Comparison of ENCODE assay signal across 8 cellular contexts in the genomic region with DNA sequence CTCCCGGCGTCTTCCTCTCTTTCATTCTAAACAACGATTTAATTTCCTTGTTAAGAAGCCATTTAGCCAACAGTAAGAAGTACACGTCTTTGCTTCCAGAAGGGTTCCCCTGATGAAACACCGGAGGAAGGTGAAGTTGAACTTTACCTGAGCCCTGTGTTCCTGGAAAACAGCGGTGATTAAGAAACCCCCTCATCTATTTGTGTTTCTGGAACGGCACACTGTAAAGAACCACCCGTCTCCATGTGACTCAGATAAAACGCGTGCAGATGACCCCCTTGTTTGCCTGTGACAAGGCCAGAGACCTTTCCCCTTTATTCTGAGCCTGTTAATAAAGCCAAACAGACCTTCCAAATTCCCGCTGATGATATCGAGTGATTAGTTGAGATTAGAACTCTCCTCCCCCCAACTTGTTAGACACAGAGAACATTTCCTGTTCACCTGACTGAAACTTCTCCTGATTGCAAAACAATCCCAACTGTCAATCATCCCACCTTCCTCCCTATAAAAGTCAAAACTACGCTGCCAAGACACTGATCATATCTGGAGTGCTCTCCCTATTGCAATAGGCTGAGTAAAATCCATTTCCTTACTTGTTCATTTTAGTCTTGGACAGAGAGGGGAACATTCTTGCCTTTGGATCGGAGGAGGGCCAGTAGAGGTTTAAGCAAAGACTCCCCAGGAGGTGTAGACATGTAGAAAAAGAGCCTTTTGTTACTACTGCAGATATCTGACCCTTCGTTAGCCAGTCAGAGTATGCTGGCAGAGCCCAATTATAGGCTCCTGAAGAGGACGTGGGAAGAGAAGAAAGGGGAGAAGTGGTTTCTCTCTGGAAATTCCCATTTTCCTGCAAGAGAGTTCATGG. TPM values are rescaled to one million over a fixed set of nuclear protein-coding genes. Genes with fewer than 3 reads are reported as not detected.
DNase-seq lines count a peak whose midpoint lies in the region; ATAC-seq and TF ChIP-seq lines count a peak whose summit lies in the region.

No MANE protein-coding gene starts in this region.

- DNase-seq in NCI-H82 (lab: John Stamatoyannopoulos, UW) (peak; percentile 67), NCI-H82 treated with DMSO at 0.1 percent for 48 hours (lab: John Stamatoyannopoulos, UW; ENCODE audit: unreplicated experiment) (no peak), NCI-H510A (lab: John Stamatoyannopoulos, UW) (peak; percentile 33), caudate nucleus (lab: John Stamatoyannopoulos, UW) (peak in 3 of 61 donors; percentile 19 to 61 (median 32)), mesenchymal stem cell (no peak), uterus (no peak), AG08395 (ENCODE audit: low spot score) (no peak)

- peak overlapping the region in 1 of 2 experiments; percentile 77 for H3K4ac ChIP-seq in mesenchymal stem cell (ENCODE audit: low read depth in 1 of 2, low read length in 2 of 2)

- no peaks in the 10 kb centered on the region for H3K9me3 ChIP-seq in mesenchymal stem cell (ENCODE audit: control insufficient read depth, low read length)
- no peaks in the 10 kb centered on the region for H3K9me3 ChIP-seq in uterus

- H3K4me3 ChIP-seq in mesenchymal stem cell (ENCODE audit: insufficient read depth in 1 of 2, low read depth in 1 of 2, low read length in 2 of 2) (peak overlapping the region; percentile 38 to 97), uterus (peak overlapping the region; percentile 80 to 85)

- no peak overlapping the region for H2BK5ac ChIP-seq in mesenchymal stem cell (ENCODE audit: low read depth, low read length, poor library complexity, severe bottlenecking)

- peak overlapping the region; percentile 85 for H3K4me2 ChIP-seq in mesenchymal stem cell (ENCODE audit: low read length, poor library complexity, severe bottlenecking)

- intact Hi-C loops in uterus (cut with DNase I; ENCODE audit: low total_unique reads): no loop called here

- H2BK120ac ChIP-seq in mesenchymal stem cell (ENCODE audit: low read depth, low read length): no peak overlapping the region

- H3K36me3 ChIP-seq in mesenchymal stem cell (ENCODE audit: control insufficient read depth in 1 of 2, insufficient read depth in 2 of 2, low read depth in 1 of 2, low read length in 2 of 2) (peaks cover 3 to 17% of the 10 kb centered on the region in 2 experiments), uterus (no peaks in the 10 kb centered on the region)

- no peaks in the 10 kb centered on the region for H3K79me1 ChIP-seq in mesenchymal stem cell (replicated peaks; ENCODE audit: low read length, poor library complexity, severe bottlenecking)

- peak overlapping the region; percentile 54 for H2AFZ ChIP-seq in mesenchymal stem cell (ENCODE audit: low read depth, low read length)

- peak overlapping the region; percentile 11 to 45 for H3K18ac ChIP-seq in mesenchymal stem cell (ENCODE audit: low read depth in 1 of 2, low read length in 2 of 2)

- no peak for TF ChIP-seq POLR2A in uterus (IDR thresholded peaks at IDR 0.05)

- H3K23ac ChIP-seq in mesenchymal stem cell (ENCODE audit: low read length in 2 of 2): no peak overlapping the region

- TF ChIP-seq CTCF in uterus (IDR thresholded peaks at IDR 0.05): peak in 3 of 4 experiments; percentile 5 to 24 (median 18)

- H3K14ac ChIP-seq in mesenchymal stem cell (ENCODE audit: low read length in 2 of 2): no peak overlapping the region

- ATAC-seq in HG02588 (IDR thresholded peaks at IDR 0.05; ENCODE audit: unreplicated experiment): peak; percentile 5

- H3K27ac ChIP-seq in caudate nucleus (ENCODE audit: low read depth, low read length): peak overlapping the region; percentile 89
- H3K27ac ChIP-seq in mesenchymal stem cell (ENCODE audit: low read length, poor library complexity, severe bottlenecking): peak overlapping the region; percentile 95
- peak overlapping the region; percentile 90 to 92 for H3K27ac ChIP-seq in uterus

- H3K27me3 ChIP-seq in mesenchymal stem cell (ENCODE audit: control insufficient read depth in 1 of 2, insufficient read depth in 1 of 2, low read length in 2 of 2) (peaks cover 0 to 2% of the 10 kb centered on the region in 2 experiments), uterus (no peaks in the 10 kb centered on the region)

- no peak overlapping the region for H2BK12ac ChIP-seq in mesenchymal stem cell (ENCODE audit: low read length in 2 of 2)

- H3K9ac ChIP-seq in mesenchymal stem cell (ENCODE audit: low read length): peak overlapping the region; percentile 98

- WGBS in mesenchymal stem cell: 28% methylated on average over 15 of the region's 16 CpGs

- peak overlapping the region; percentile 53 for H2AK5ac ChIP-seq in mesenchymal stem cell (ENCODE audit: low read length, severe bottlenecking)

- H4K8ac ChIP-seq in mesenchymal stem cell (ENCODE audit: low read length): peak overlapping the region; percentile 89

- H4K91ac ChIP-seq in mesenchymal stem cell (ENCODE audit: low read length): no peak overlapping the region

- H3K4me1 ChIP-seq in mesenchymal stem cell (ENCODE audit: control insufficient read depth, insufficient read depth, low read depth, low read length): peaks cover 5% of the 10 kb centered on the region
- peaks cover 0 to 8% of the 10 kb centered on the region in 2 donors for H3K4me1 ChIP-seq in uterus

- H2BK15ac ChIP-seq in mesenchymal stem cell (ENCODE audit: low read depth, poor library complexity, severe bottlenecking): peak overlapping the region; percentile 54

RNA-seq across cellular contexts. Expression of a gene that starts 0.9 kb away (rescaled TPM):
- 32.8 TPM for polyA plus RNA-seq in mesenchymal stem cell (2013, experiment 1 of 2)
- polyA plus RNA-seq in mesenchymal stem cell (2013, experiment 2 of 2): 31.3 TPM
- total RNA-seq in uterus: 10 to 100 TPM in 3 of 4 donors, 1 to 10 TPM in 1; 8.5 to 47.4 (median 33.1) TPM

RNA-seq across cellular contexts. Expression of a gene that starts 8.3 kb away (rescaled TPM):
- polyA plus RNA-seq in mesenchymal stem cell (2013, experiment 1 of 2): not detected
- polyA plus RNA-seq in mesenchymal stem cell (2013, experiment 2 of 2): 0.01 TPM
- total RNA-seq in uterus: under 1 TPM; 0.21 to 0.48 (median 0.28) TPM

Comparison
In these comparisons a context has a peak if more than half of its experiments do, and no peak if none do; other contexts are left out.
1. DNase-seq: peak in NCI-H82 (single experiment) and NCI-H510A (single experiment); none in NCI-H82 treated with DMSO at 0.1 percent for 48 hours (single experiment), mesenchymal stem cell (single experiment), uterus (0 of 2) and AG08395 (single experiment).
2. Peak in every context shown above with its lines, with median percentiles within 50 percentile points of each other: H3K27ac ChIP-seq.